1 cellular context compared by ENCODE assay signal in the genomic region with DNA sequence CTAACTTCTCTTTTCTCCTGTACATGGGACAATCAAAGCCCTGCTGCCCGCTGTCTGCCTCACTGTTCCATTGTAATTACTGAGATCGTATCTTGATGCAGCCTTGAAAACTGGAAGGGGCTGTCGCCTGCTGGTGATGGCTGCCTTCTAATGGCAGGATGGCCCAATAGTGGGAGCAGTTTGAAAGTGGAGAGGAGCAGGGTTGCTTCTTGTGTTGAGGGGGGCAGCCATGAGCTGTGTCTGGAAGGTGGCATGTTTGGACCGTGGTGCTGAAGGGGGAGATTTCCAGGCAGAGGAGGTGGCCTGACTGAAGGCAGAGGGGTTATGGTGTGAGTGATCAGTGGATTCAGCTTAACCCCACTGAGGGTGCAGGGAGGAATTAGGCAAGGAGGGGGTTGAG.
TF ChIP-seq lines count a peak whose summit lies in the region.

No MANE protein-coding gene starts in this region.

TF ChIP-seq in SK-N-SH treated with all-trans-retinoic acid at 6 μM for 48 hours, 23 proteins besides CTCF, POLR2A, EP300 and RAD21 (continued from another document):
- TF ChIP-seq, protein P1, sequence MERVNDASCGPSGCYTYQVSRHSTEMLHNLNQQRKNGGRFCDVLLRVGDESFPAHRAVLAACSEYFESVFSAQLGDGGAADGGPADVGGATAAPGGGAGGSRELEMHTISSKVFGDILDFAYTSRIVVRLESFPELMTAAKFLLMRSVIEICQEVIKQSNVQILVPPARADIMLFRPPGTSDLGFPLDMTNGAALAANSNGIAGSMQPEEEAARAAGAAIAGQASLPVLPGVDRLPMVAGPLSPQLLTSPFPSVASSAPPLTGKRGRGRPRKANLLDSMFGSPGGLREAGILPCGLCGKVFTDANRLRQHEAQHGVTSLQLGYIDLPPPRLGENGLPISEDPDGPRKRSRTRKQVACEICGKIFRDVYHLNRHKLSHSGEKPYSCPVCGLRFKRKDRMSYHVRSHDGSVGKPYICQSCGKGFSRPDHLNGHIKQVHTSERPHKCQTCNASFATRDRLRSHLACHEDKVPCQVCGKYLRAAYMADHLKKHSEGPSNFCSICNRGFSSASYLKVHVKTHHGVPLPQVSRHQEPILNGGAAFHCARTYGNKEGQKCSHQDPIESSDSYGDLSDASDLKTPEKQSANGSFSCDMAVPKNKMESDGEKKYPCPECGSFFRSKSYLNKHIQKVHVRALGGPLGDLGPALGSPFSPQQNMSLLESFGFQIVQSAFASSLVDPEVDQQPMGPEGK (CRISPR knock-in tag; IDR thresholded peaks at IDR 0.05; ENCODE audit: borderline replicate concordance) = no peak
- no peak for TF ChIP-seq ZNF565 (CRISPR knock-in tag; conservative IDR thresholded peaks at IDR 0.05; ENCODE audit: low read depth)
- TF ChIP-seq ARNTL (CRISPR knock-in tag; IDR thresholded peaks at IDR 0.05; ENCODE audit: borderline replicate concordance, low read depth) = no peak
- TF ChIP-seq, protein P2, sequence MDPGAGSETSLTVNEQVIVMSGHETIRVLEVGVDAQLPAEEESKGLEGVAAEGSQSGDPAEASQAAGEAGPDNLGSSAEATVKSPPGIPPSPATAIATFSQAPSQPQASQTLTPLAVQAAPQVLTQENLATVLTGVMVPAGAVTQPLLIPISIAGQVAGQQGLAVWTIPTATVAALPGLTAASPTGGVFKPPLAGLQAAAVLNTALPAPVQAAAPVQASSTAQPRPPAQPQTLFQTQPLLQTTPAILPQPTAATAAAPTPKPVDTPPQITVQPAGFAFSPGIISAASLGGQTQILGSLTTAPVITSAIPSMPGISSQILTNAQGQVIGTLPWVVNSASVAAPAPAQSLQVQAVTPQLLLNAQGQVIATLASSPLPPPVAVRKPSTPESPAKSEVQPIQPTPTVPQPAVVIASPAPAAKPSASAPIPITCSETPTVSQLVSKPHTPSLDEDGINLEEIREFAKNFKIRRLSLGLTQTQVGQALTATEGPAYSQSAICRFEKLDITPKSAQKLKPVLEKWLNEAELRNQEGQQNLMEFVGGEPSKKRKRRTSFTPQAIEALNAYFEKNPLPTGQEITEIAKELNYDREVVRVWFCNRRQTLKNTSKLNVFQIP (CRISPR knock-in tag; IDR thresholded peaks at IDR 0.05; ENCODE audit: borderline replicate concordance, low read depth) = no peak
- TF ChIP-seq, protein P3, sequence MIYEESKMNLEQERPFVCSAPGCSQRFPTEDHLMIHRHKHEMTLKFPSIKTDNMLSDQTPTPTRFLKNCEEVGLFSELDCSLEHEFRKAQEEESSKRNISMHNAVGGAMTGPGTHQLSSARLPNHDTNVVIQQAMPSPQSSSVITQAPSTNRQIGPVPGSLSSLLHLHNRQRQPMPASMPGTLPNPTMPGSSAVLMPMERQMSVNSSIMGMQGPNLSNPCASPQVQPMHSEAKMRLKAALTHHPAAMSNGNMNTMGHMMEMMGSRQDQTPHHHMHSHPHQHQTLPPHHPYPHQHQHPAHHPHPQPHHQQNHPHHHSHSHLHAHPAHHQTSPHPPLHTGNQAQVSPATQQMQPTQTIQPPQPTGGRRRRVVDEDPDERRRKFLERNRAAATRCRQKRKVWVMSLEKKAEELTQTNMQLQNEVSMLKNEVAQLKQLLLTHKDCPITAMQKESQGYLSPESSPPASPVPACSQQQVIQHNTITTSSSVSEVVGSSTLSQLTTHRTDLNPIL (CRISPR knock-in tag; IDR thresholded peaks at IDR 0.05; ENCODE audit: low read depth) = no peak
- no peak for TF ChIP-seq ESRRG (CRISPR knock-in tag; IDR thresholded peaks at IDR 0.05)
